9 cellular contexts compared by ENCODE assay signal in genomic region chr2:222351035-222351434, GRCh38. TPM values are rescaled to one million over a fixed set of nuclear protein-coding genes. Genes with fewer than 3 reads are reported as not detected.
"Had no signal": no experiment of that assay in that cellular context is flagged by ENCODE, and none has a peak within 500 bp of the region (broad histone marks: within the 10 kb centered on the region; RNA-seq: fewer than 3 reads in every experiment).

No MANE protein-coding gene starts in this region.

- DNase-seq: H9, HCEC 1CT, KG1 had no signal

- H3K4me2 ChIP-seq: GM23338 had no signal

- FAIRE-seq: H1, H54 had no signal

- H3K27ac ChIP-seq: HL-60 had no signal

- H2AFZ ChIP-seq: GM23338 had no signal

- H3K4me3 ChIP-seq: GM23338 had no signal

- ATAC-seq: GM23338 had no signal

RNA-seq across cellular contexts. Expression of gene PAX3, which starts 52.2 kb away (rescaled TPM):
- total RNA-seq: GM23338, H1, H9, HT1080 had no signal
- polyA plus RNA-seq: GM23338, IgD-negative memory B cell had no signal
